ENCODE assay signal across 1 cellular context in genomic region chr17:76446449-76447231, GRCh38.
A peak's percentile ranks its signal among the peaks of the same experiment; 100 is the strongest.
TF ChIP-seq lines count a peak whose summit lies in the region.

No MANE protein-coding gene starts in this region.

TF ChIP-seq in H1, 55 proteins besides CTCF, POLR2A, EP300 and RAD21 (continued from another document):
- TF ChIP-seq SAP30 (IDR thresholded peaks at IDR 0.05; ENCODE audit: insufficient read depth, insufficient replicate concordance, low read length): no peak
- no peak for TF ChIP-seq SP1 (IDR thresholded peaks at IDR 0.05; ENCODE audit: low read depth, low read length)
- TF ChIP-seq MAX (IDR thresholded peaks at IDR 0.05): no peak
- no peak for TF ChIP-seq NRF1 (IDR thresholded peaks at IDR 0.05; ENCODE audit: low read depth, low read length)
- no peak for TF ChIP-seq KDM5A (IDR thresholded peaks at IDR 0.05; ENCODE audit: low read length)
- no peak for TF ChIP-seq KDM4A (IDR thresholded peaks at IDR 0.05; ENCODE audit: low read depth, low read length, severe bottlenecking)
- no peak for TF ChIP-seq EGR1 (IDR thresholded peaks at IDR 0.05; ENCODE audit: borderline replicate concordance, low read depth, low read length)
- TF ChIP-seq SRF (IDR thresholded peaks at IDR 0.05; ENCODE audit: low read depth, low read length): no peak
- peak; percentile 99 for TF ChIP-seq BACH1 (IDR thresholded peaks at IDR 0.05; ENCODE audit: low read length)
- TF ChIP-seq CHD1 (IDR thresholded peaks at IDR 0.05; ENCODE audit: low read depth, low read length): no peak
- no peak for TF ChIP-seq RXRA (IDR thresholded peaks at IDR 0.05; ENCODE audit: insufficient read depth, low read depth, low read length)
- no peak for TF ChIP-seq CREB1 (IDR thresholded peaks at IDR 0.05)
- no peak for TF ChIP-seq SIRT6 (IDR thresholded peaks at IDR 0.05; ENCODE audit: low read length)
- no peak for TF ChIP-seq CTBP2 (IDR thresholded peaks at IDR 0.05; ENCODE audit: borderline replicate concordance, insufficient read depth, insufficient read length, low read length)
- peak in 1 of 2 experiments; percentile 45; a peak in 2 of 4 replicates for TF ChIP-seq SIN3A (conservative IDR thresholded peaks at IDR 0.05 in 1 of 2, IDR thresholded peaks at IDR 0.05 in 1 of 2; ENCODE audit: low read depth in 1 of 2, low read length in 2 of 2)
- TF ChIP-seq MAFK (IDR thresholded peaks at IDR 0.05; ENCODE audit: low read depth, low read length): peak; percentile 92
- TF ChIP-seq CEBPB (IDR thresholded peaks at IDR 0.05; ENCODE audit: low read depth, low read length): no peak
- no peak for TF ChIP-seq JUND (IDR thresholded peaks at IDR 0.05; ENCODE audit: low read length)
- TF ChIP-seq SP2 (IDR thresholded peaks at IDR 0.05; ENCODE audit: low read length): no peak
- TF ChIP-seq ATF3 (IDR thresholded peaks at IDR 0.05; ENCODE audit: insufficient read depth, low read depth, low read length): no peak
